ENCODE assay signal across 13 cellular contexts in the genomic region with DNA sequence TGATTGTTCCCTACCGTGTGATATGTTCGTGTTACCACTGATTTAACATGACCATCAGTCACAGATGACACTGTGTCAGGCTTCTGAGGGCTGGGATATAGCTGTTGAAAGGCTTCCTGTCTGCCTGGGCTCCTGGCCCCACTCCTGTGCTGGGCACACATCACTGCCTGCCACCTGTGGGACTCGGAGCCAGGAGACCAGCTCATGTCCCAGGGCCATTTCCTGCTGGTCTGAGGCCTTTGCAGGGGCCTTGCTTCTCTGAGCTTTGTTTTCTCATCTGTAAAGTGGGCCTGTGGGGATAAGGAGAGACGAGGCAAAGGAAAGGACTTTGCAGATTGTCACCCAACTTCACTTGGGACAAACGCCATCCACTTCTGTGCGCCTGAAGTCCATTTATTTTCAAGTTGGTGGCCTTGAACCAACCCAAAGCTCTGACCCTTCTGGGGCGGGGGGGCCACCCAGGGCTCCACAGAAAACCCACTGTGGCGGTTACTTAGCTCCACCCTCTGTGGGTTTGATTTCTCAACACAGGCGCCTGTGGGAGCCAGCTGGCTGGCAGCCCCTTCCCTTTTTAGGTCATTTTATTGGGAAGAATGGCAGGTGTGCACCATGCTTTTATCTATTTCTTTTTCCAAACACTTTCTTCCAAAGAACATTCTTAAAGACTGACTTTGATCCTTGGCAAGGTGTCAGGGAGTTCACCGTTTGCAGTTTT. TPM values are rescaled to one million over a fixed set of nuclear protein-coding genes. Genes with fewer than 3 reads are reported as not detected.
DNase-seq lines count a peak whose midpoint lies in the region; ATAC-seq, FAIRE-seq and TF ChIP-seq lines count a peak whose summit lies in the region.
"Had no signal": no experiment of that assay in that cellular context is flagged by ENCODE, and none has a peak within 500 bp of the region (broad histone marks: within the 10 kb centered on the region; RNA-seq: fewer than 3 reads in every experiment).

No MANE protein-coding gene starts in this region.

- CTCF ChIA-PET in activated CD4-positive, alpha-beta T cell treated with anti-CD3 and anti-CD28 coated beads, Interleukin-2, amount 10 ng/mL, durations not matched to agents 7 days and 5 days (lab: Charles Lee): interaction anchor here (0.9 to 1.8 kb wide), 3 partner anchors 11 to 130 kb away, joined by 3 to 9 read pairs (median 3); no protein-coding TSS in a partner anchor
- CTCF ChIA-PET in activated CD4-positive, alpha-beta T cell treated with anti-CD3 and anti-CD28 coated beads for 36 hours (lab: Charles Lee): interaction anchor here (1.3 kb wide), 1 partner anchor 113 kb away, joined by 4 read pairs; no protein-coding TSS in a partner anchor

- no peak overlapping the region for H3K27ac ChIP-seq in Peyer's patch
- H3K27ac ChIP-seq: esophagus squamous epithelium, vagina had no signal

- TF ChIP-seq CTCF in Peyer's patch (IDR thresholded peaks at IDR 0.05): no peak

- H3K4me1 Mint-ChIP-seq in activated CD4-positive, alpha-beta T cell treated with anti-CD3 and anti-CD28 coated beads, Interleukin-2, amount 10 ng/mL, durations not matched to agents 7 days and 5 days: peaks cover 19% of the 10 kb centered on the region
- peaks cover 4% of the 10 kb centered on the region for H3K4me1 Mint-ChIP-seq in activated CD4-positive, alpha-beta T cell treated with anti-CD3 and anti-CD28 coated beads for 36 hours

- no peak overlapping the region for H3K4me3 ChIP-seq in Peyer's patch
- H3K4me3 ChIP-seq: esophagus squamous epithelium, GM12878, vagina had no signal

- POLR2A ChIA-PET in activated CD4-positive, alpha-beta T cell treated with anti-CD3 and anti-CD28 coated beads, Interleukin-2, amount 10 ng/mL, durations not matched to agents 7 days and 5 days (lab: Charles Lee): no interaction called here
- POLR2A ChIA-PET in activated CD4-positive, alpha-beta T cell treated with anti-CD3 and anti-CD28 coated beads for 36 hours (lab: Charles Lee): interaction anchor here (0.7 kb wide), 1 partner anchor 36 kb away, joined by 4 read pairs; no protein-coding TSS in a partner anchor

- intact Hi-C loops in activated CD4-positive, alpha-beta T cell treated with anti-CD3 and anti-CD28 coated beads for 36 hours (cut with DNase I, micrococcal nuclease): no loop called here
- intact Hi-C loops in cardiac septum (cut with DNase I): no loop called here

- no peak overlapping the region for H3K27ac Mint-ChIP-seq in activated CD4-positive, alpha-beta T cell treated with anti-CD3 and anti-CD28 coated beads, Interleukin-2, amount 10 ng/mL, durations not matched to agents 7 days and 5 days
- H3K27ac Mint-ChIP-seq in activated CD4-positive, alpha-beta T cell treated with anti-CD3 and anti-CD28 coated beads for 36 hours: no peak overlapping the region
- H3K27ac Mint-ChIP-seq: T-helper 1 cell treated with Interleukin-12 subunit alpha and Interleukin-12 subunit beta and Interleukin-4 antibody, amounts not matched to agents 30 μg/mL and 1 μg/mL, for 36 hours had no signal

- H3K36me3 Mint-ChIP-seq in activated CD4-positive, alpha-beta T cell treated with anti-CD3 and anti-CD28 coated beads, Interleukin-2, amount 10 ng/mL, durations not matched to agents 7 days and 5 days (ENCODE audit: low read depth): no peaks in the 10 kb centered on the region
- H3K36me3 Mint-ChIP-seq in activated CD4-positive, alpha-beta T cell treated with anti-CD3 and anti-CD28 coated beads for 36 hours (ENCODE audit: low read depth): no peaks in the 10 kb centered on the region

- H3K4me3 Mint-ChIP-seq in activated CD4-positive, alpha-beta T cell treated with anti-CD3 and anti-CD28 coated beads, Interleukin-2, amount 10 ng/mL, durations not matched to agents 7 days and 5 days: no peak overlapping the region
- no peak overlapping the region for H3K4me3 Mint-ChIP-seq in activated CD4-positive, alpha-beta T cell treated with anti-CD3 and anti-CD28 coated beads for 36 hours
- H3K4me3 Mint-ChIP-seq: T-helper 1 cell treated with Interleukin-12 subunit alpha and Interleukin-12 subunit beta and Interleukin-4 antibody, amounts not matched to agents 30 μg/mL and 1 μg/mL, for 36 hours had no signal

- ATAC-seq in activated CD4-positive, alpha-beta T cell treated with anti-CD3 and anti-CD28 coated beads for 36 hours: no peak
- no peak for ATAC-seq in HG03378 (IDR thresholded peaks at IDR 0.05; ENCODE audit: unreplicated experiment)
- ATAC-seq: GM12878 had no signal

- H3K27me3 Mint-ChIP-seq in activated CD4-positive, alpha-beta T cell treated with anti-CD3 and anti-CD28 coated beads, Interleukin-2, amount 10 ng/mL, durations not matched to agents 7 days and 5 days: no peaks in the 10 kb centered on the region
- no peaks in the 10 kb centered on the region for H3K27me3 Mint-ChIP-seq in activated CD4-positive, alpha-beta T cell treated with anti-CD3 and anti-CD28 coated beads for 36 hours

- no peaks in the 10 kb centered on the region for H3K27me3 ChIP-seq in Peyer's patch
- H3K27me3 ChIP-seq: esophagus squamous epithelium, vagina had no signal

- no peak for FAIRE-seq in GM12892 (lab: Jason Lieb, UNC)
- FAIRE-seq: GM12878 had no signal

- H3K4me1 ChIP-seq in Peyer's patch: peaks cover 0 to 12% (median 0%) of the 10 kb centered on the region in 4 donors

- TF ChIP-seq POLR2A in Peyer's patch (IDR thresholded peaks at IDR 0.05) (no peak), GM12892 (IDR thresholded peaks at IDR 0.05; ENCODE audit: low read depth, low read length) (no peak)

- peak; percentile 5 for DNase-seq in activated CD4-positive, alpha-beta T cell treated with anti-CD3 and anti-CD28 coated beads, Interleukin-2, amount 10 ng/mL, durations not matched to agents 7 days and 5 days
- DNase-seq in activated CD4-positive, alpha-beta T cell treated with anti-CD3 and anti-CD28 coated beads for 36 hours: no peak
- peak; percentile 14 to 46 (median 29) for DNase-seq in Peyer's patch
- DNase-seq in cardiac septum (ENCODE audit: low spot score): peak; percentile 74
- peak; percentile 19 for DNase-seq in stimulated activated CD8-positive, alpha-beta memory T cell treated with anti-CD3 and anti-CD28 coated beads, Interleukin-4, amount 100 ng/mL, for 48 hours
- no peak for DNase-seq in hippocampal formation (lab: John Stamatoyannopoulos, UW)
- no peak for DNase-seq in GM12892 (ENCODE audit: insufficient read length)
- DNase-seq: esophagus squamous epithelium, NCI-H1694 had no signal

- no peaks in the 10 kb centered on the region for H3K9me3 Mint-ChIP-seq in activated CD4-positive, alpha-beta T cell treated with anti-CD3 and anti-CD28 coated beads, Interleukin-2, amount 10 ng/mL, durations not matched to agents 7 days and 5 days
- no peaks in the 10 kb centered on the region for H3K9me3 Mint-ChIP-seq in activated CD4-positive, alpha-beta T cell treated with anti-CD3 and anti-CD28 coated beads for 36 hours (ENCODE audit: low read depth)
- H3K9me3 Mint-ChIP-seq: T-helper 1 cell treated with Interleukin-12 subunit alpha and Interleukin-12 subunit beta and Interleukin-4 antibody, amounts not matched to agents 30 μg/mL and 1 μg/mL, for 36 hours had no signal

- H3K36me3 ChIP-seq in Peyer's patch: peaks cover 0 to 7% (median 0%) of the 10 kb centered on the region in 3 donors
- H3K36me3 ChIP-seq: vagina had no signal

- no peaks in the 10 kb centered on the region for H3K9me3 ChIP-seq in Peyer's patch
- H3K9me3 ChIP-seq: esophagus squamous epithelium, vagina had no signal

RNA-seq across cellular contexts. Expression of a gene that starts 54.1 kb away (rescaled TPM):
- under 1 TPM in 1 of 2 experiments, not detected in 1; 0.10 TPM for total RNA-seq in activated CD4-positive, alpha-beta T cell treated with anti-CD3 and anti-CD28 coated beads, Interleukin-2, amount 10 ng/mL, durations not matched to agents 7 days and 5 days
- total RNA-seq in activated CD4-positive, alpha-beta T cell treated with anti-CD3 and anti-CD28 coated beads for 36 hours: 1 to 10 TPM; 3.1 to 3.5 TPM
- 10 to 100 TPM in 1 of 4 donors, 1 to 10 TPM in 2, not detected in 1; 1.6 to 31.8 (median 6.6) TPM for total RNA-seq in Peyer's patch
- total RNA-seq in cardiac septum: 1.2 TPM
- polyA plus RNA-seq in GM12892 (2012; ENCODE audit: missing spikeins): not detected

Comparison
In these comparisons a context has a peak if more than half of its experiments do, and no peak if none do; other contexts are left out.
1. DNase-seq: peak in activated CD4-positive, alpha-beta T cell treated with anti-CD3 and anti-CD28 coated beads, Interleukin-2, amount 10 ng/mL, durations not matched to agents 7 days and 5 days (single experiment), Peyer's patch (3 of 3), cardiac septum (single experiment) and stimulated activated CD8-positive, alpha-beta memory T cell treated with anti-CD3 and anti-CD28 coated beads, Interleukin-4, amount 100 ng/mL, for 48 hours (single experiment); none in activated CD4-positive, alpha-beta T cell treated with anti-CD3 and anti-CD28 coated beads for 36 hours (single experiment), hippocampal formation (0 of 2) and GM12892 (single experiment).